In the genomic region with DNA sequence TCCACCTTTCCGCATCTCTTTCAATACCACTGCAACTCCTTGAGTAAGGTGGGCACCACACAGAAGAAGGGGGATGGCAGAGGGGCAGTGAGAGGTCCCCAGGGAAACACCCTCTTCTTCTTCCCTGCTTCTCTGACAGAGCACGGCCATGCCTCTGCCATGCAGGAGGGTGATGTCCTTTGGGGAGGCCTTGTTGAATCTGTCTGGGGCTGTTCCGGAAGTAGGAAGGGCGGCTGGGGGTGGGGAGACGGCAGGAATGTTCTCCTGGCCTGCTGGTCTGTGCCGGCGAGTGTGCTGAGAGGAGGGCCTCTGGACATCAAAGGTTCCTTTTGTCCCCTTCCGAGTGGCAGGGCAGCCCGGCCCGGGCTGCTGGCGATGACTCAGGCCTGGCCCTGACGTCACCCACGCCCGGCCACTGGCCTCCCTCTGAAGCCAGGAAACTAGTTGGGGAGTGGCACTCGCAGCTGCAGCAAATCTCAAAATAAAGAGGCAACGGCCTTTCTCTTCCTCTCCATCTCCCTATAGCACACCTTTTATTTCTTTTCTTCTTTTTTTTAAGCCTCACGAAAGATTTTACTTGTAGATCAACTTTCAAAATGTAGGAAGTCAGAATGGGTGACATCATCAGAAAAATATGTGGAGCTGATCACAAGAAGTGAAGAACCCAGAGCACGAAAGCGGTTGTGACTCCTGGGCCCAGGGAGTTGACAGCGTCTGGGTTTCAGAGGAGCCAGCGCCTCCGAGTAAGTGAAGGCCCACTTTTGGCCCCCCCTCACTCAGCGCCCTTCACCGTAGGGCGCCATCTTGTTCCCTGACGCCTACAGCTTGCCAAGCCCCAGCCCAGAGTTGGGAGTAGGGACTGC, we compare ENCODE assay signal across 1 cellular context.
TF ChIP-seq lines count a peak whose summit lies in the region.

A gene with protein sequence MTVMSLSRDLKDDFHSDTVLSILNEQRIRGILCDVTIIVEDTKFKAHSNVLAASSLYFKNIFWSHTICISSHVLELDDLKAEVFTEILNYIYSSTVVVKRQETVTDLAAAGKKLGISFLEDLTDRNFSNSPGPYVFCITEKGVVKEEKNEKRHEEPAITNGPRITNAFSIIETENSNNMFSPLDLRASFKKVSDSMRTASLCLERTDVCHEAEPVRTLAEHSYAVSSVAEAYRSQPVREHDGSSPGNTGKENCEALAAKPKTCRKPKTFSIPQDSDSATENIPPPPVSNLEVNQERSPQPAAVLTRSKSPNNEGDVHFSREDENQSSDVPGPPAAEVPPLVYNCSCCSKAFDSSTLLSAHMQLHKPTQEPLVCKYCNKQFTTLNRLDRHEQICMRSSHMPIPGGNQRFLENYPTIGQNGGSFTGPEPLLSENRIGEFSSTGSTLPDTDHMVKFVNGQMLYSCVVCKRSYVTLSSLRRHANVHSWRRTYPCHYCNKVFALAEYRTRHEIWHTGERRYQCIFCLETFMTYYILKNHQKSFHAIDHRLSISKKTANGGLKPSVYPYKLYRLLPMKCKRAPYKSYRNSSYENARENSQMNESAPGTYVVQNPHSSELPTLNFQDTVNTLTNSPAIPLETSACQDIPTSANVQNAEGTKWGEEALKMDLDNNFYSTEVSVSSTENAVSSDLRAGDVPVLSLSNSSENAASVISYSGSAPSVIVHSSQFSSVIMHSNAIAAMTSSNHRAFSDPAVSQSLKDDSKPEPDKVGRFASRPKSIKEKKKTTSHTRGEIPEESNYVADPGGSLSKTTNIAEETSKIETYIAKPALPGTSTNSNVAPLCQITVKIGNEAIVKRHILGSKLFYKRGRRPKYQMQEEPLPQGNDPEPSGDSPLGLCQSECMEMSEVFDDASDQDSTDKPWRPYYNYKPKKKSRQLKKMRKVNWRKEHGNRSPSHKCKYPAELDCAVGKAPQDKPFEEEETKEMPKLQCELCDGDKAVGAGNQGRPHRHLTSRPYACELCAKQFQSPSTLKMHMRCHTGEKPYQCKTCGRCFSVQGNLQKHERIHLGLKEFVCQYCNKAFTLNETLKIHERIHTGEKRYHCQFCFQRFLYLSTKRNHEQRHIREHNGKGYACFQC (N-terminal part only) (plus strand): TSS at position 443 of the 863 bp plus-strand sequence. CDS start 73,885 bp downstream, outside the sequence.

TF ChIP-seq in SK-N-SH, 30 proteins besides CTCF, POLR2A, EP300 and RAD21 (continued from another document):
- TF ChIP-seq, protein P1, sequence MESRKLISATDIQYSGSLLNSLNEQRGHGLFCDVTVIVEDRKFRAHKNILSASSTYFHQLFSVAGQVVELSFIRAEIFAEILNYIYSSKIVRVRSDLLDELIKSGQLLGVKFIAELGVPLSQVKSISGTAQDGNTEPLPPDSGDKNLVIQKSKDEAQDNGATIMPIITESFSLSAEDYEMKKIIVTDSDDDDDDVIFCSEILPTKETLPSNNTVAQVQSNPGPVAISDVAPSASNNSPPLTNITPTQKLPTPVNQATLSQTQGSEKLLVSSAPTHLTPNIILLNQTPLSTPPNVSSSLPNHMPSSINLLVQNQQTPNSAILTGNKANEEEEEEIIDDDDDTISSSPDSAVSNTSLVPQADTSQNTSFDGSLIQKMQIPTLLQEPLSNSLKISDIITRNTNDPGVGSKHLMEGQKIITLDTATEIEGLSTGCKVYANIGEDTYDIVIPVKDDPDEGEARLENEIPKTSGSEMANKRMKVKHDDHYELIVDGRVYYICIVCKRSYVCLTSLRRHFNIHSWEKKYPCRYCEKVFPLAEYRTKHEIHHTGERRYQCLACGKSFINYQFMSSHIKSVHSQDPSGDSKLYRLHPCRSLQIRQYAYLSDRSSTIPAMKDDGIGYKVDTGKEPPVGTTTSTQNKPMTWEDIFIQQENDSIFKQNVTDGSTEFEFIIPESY (IDR thresholded peaks at IDR 0.05; ENCODE audit: borderline replicate concordance, low read depth): no peak
- TF ChIP-seq MXI1 (IDR thresholded peaks at IDR 0.05; ENCODE audit: low read depth, low read length) (no peak), NFIC (IDR thresholded peaks at IDR 0.05; ENCODE audit: borderline replicate concordance) (peak; percentile 60; the same call in 1 of the 2 replicates), NRF1 (IDR thresholded peaks at IDR 0.05; ENCODE audit: low read depth, low read length) (no peak), GATA2 (CRISPR knock-in tag; IDR thresholded peaks at IDR 0.05) (no peak), MEF2A (IDR thresholded peaks at IDR 0.05; ENCODE audit: borderline replicate concordance, low read depth) (peak; percentile 43; the same call in 1 of the 2 replicates), RFX5 (IDR thresholded peaks at IDR 0.05; ENCODE audit: low read length) (no peak), TEAD4 (IDR thresholded peaks at IDR 0.05; ENCODE audit: borderline replicate concordance, insufficient read depth) (peak; percentile 76; the same call in 1 of the 2 replicates), SIN3A (IDR thresholded peaks at IDR 0.05; ENCODE audit: borderline replicate concordance, low read depth, low read length) (peak; percentile 46; the same call in 1 of the 2 replicates), FOXM1 (IDR thresholded peaks at IDR 0.05; ENCODE audit: low read depth) (no peak), POLR2AphosphoS5 (IDR thresholded peaks at IDR 0.05; ENCODE audit: low read depth, low read length) (peak; percentile 59; the same call in 1 of the 2 replicates), TAF1 (IDR thresholded peaks at IDR 0.05; ENCODE audit: borderline replicate concordance, low read depth, low read length) (peak; percentile 39; the same call in 1 of the 2 replicates), GABPA (IDR thresholded peaks at IDR 0.05; ENCODE audit: low read depth) (peak; percentile 45), JUND (IDR thresholded peaks at IDR 0.05) (peak; percentile 49), RCOR1 (IDR thresholded peaks at IDR 0.05; ENCODE audit: low read length) (no peak), EZH2phosphoT487 (IDR thresholded peaks at IDR 0.05; ENCODE audit: borderline replicate concordance, low read depth) (no peak), FOSL2 (IDR thresholded peaks at IDR 0.05; ENCODE audit: borderline replicate concordance, low read depth) (peak; percentile 76), ELF1 (IDR thresholded peaks at IDR 0.05) (peak; percentile 77), RXRA (IDR thresholded peaks at IDR 0.05; ENCODE audit: borderline replicate concordance, low read depth) (peak; percentile 32; the same call in 1 of the 2 replicates), FOXJ3 (CRISPR knock-in tag; IDR thresholded peaks at IDR 0.05) (no peak), YY1 (IDR thresholded peaks at IDR 0.05; ENCODE audit: low read depth) (peak; percentile 71), TCF12 (IDR thresholded peaks at IDR 0.05) (peak; percentile 77), SMC3 (IDR thresholded peaks at IDR 0.05; ENCODE audit: low read depth, low read length) (no peak)
- TF ChIP-seq, protein P2, sequence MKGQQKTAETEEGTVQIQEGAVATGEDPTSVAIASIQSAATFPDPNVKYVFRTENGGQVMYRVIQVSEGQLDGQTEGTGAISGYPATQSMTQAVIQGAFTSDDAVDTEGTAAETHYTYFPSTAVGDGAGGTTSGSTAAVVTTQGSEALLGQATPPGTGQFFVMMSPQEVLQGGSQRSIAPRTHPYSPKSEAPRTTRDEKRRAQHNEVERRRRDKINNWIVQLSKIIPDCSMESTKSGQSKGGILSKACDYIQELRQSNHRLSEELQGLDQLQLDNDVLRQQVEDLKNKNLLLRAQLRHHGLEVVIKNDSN (IDR thresholded peaks at IDR 0.05; ENCODE audit: borderline replicate concordance, low read depth): no peak
- TF ChIP-seq, protein P3, sequence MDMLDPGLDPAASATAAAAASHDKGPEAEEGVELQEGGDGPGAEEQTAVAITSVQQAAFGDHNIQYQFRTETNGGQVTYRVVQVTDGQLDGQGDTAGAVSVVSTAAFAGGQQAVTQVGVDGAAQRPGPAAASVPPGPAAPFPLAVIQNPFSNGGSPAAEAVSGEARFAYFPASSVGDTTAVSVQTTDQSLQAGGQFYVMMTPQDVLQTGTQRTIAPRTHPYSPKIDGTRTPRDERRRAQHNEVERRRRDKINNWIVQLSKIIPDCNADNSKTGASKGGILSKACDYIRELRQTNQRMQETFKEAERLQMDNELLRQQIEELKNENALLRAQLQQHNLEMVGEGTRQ (IDR thresholded peaks at IDR 0.05; ENCODE audit: borderline replicate concordance, low read depth, low read length): no peak
- TF ChIP-seq, protein P4, sequence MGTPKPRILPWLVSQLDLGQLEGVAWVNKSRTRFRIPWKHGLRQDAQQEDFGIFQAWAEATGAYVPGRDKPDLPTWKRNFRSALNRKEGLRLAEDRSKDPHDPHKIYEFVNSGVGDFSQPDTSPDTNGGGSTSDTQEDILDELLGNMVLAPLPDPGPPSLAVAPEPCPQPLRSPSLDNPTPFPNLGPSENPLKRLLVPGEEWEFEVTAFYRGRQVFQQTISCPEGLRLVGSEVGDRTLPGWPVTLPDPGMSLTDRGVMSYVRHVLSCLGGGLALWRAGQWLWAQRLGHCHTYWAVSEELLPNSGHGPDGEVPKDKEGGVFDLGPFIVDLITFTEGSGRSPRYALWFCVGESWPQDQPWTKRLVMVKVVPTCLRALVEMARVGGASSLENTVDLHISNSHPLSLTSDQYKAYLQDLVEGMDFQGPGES (IDR thresholded peaks at IDR 0.05; ENCODE audit: low read depth, low read length): no peak
- TF ChIP-seq, protein P5, sequence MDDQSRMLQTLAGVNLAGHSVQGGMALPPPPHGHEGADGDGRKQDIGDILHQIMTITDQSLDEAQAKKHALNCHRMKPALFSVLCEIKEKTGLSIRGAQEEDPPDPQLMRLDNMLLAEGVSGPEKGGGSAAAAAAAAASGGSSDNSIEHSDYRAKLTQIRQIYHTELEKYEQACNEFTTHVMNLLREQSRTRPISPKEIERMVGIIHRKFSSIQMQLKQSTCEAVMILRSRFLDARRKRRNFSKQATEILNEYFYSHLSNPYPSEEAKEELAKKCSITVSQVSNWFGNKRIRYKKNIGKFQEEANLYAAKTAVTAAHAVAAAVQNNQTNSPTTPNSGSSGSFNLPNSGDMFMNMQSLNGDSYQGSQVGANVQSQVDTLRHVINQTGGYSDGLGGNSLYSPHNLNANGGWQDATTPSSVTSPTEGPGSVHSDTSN (IDR thresholded peaks at IDR 0.05): peak; percentile 34
- TF ChIP-seq, protein P6, sequence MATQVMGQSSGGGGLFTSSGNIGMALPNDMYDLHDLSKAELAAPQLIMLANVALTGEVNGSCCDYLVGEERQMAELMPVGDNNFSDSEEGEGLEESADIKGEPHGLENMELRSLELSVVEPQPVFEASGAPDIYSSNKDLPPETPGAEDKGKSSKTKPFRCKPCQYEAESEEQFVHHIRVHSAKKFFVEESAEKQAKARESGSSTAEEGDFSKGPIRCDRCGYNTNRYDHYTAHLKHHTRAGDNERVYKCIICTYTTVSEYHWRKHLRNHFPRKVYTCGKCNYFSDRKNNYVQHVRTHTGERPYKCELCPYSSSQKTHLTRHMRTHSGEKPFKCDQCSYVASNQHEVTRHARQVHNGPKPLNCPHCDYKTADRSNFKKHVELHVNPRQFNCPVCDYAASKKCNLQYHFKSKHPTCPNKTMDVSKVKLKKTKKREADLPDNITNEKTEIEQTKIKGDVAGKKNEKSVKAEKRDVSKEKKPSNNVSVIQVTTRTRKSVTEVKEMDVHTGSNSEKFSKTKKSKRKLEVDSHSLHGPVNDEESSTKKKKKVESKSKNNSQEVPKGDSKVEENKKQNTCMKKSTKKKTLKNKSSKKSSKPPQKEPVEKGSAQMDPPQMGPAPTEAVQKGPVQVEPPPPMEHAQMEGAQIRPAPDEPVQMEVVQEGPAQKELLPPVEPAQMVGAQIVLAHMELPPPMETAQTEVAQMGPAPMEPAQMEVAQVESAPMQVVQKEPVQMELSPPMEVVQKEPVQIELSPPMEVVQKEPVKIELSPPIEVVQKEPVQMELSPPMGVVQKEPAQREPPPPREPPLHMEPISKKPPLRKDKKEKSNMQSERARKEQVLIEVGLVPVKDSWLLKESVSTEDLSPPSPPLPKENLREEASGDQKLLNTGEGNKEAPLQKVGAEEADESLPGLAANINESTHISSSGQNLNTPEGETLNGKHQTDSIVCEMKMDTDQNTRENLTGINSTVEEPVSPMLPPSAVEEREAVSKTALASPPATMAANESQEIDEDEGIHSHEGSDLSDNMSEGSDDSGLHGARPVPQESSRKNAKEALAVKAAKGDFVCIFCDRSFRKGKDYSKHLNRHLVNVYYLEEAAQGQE (IDR thresholded peaks at IDR 0.05; ENCODE audit: low read depth, low read length): peak; percentile 50; the same call in 1 of the 2 replicates
- TF ChIP-seq, protein P7, sequence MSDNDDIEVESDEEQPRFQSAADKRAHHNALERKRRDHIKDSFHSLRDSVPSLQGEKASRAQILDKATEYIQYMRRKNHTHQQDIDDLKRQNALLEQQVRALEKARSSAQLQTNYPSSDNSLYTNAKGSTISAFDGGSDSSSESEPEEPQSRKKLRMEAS (IDR thresholded peaks at IDR 0.05; ENCODE audit: low read depth): peak; percentile 78
